Comparison of ENCODE assay signal across 5 cellular contexts in the genomic region with DNA sequence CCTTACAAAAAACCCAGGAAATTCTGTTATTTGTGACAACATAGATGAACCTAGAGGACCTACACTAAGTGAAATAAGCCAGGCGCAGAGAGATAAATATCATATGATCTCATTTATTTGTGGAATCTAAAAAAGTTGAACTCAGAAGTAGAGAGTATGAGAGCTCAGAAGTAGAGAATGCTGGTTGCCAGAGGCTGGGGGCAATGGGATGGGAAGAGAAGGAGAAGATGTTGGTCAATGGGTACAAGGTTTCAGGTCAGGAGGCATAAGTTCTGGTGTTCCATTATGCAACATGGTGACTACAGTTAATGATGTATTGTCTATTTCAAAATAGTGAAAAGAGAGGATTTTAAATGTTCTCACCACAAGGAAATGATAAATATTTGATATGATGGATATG.
"Had no signal": no experiment of that assay in that cellular context is flagged by ENCODE, and none has a peak within 500 bp of the region (broad histone marks: within the 10 kb centered on the region; RNA-seq: fewer than 3 reads in every experiment).

No MANE protein-coding gene starts in this region.

- H3K27ac ChIP-seq: HL-60 had no signal

- DNase-seq: IMR-90, KBM-7 had no signal

- ATAC-seq: HepG2, K562 had no signal

- H3K4me3 ChIP-seq: K562 had no signal
